ENCODE assay signal across 30 cellular contexts in the genomic region with DNA sequence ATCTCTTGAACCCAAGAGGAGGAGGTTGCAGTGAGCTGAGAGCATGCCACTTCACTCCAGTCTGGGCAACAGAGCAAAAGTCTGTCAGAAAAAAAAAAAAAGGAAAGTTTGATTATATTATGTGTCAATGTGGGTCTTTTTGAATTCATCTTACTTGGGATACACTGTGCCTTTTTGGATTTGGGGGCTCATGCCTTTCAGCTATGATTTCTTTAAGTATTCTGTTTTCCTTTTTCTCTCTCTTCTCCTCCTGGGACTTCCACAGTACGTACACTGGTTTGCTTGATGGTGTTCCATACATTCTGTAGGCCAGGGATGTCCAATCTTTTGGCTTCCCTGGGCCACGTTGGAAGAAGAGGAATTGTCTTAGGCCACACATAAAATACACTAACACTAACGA.
"Had no signal": no experiment of that assay in that cellular context is flagged by ENCODE, and none has a peak within 500 bp of the region (broad histone marks: within the 10 kb centered on the region; RNA-seq: fewer than 3 reads in every experiment).

No MANE protein-coding gene starts in this region.

- H3K27me3 Mint-ChIP-seq: progenitor cell of endocrine pancreas; stimulated activated memory B cell treated with anti-CD40 and anti-IgM and Interleukin-4, amounts not matched to agents 10 μg/mL and 1 μg/mL and 100 μg/mL, for 72 hours; stimulated activated naive CD8-positive, alpha-beta T cell treated with anti-CD3 and anti-CD28 coated beads, Interleukin-15, amount 100 ng/mL, for 72 hours had no signal

- H3K9ac ChIP-seq: neural progenitor cell, parathyroid adenoma had no signal

- H3K4me1 Mint-ChIP-seq: natural killer cell; nephron; stimulated activated memory B cell treated with anti-CD40 and anti-IgM and Interleukin-4, amounts not matched to agents 10 μg/mL and 1 μg/mL and 100 μg/mL, for 72 hours; stimulated activated naive CD8-positive, alpha-beta T cell treated with anti-CD3 and anti-CD28 coated beads, Interleukin-15, amount 100 ng/mL, for 72 hours had no signal

- H3K36me3 ChIP-seq: ovary, spleen, suprapubic skin, tibial artery, transverse colon, upper lobe of right lung, uterus had no signal

- H3K79me2 ChIP-seq: parathyroid adenoma had no signal

- H3K36me3 Mint-ChIP-seq: natural killer cell; stimulated activated memory B cell treated with anti-CD40 and anti-IgM and Interleukin-4, amounts not matched to agents 10 μg/mL and 1 μg/mL and 100 μg/mL, for 72 hours; type B pancreatic cell had no signal

- H3K27ac ChIP-seq: neural progenitor cell, ovary, parathyroid adenoma, psoas muscle, skin epidermis, spleen, suprapubic skin, testis, tibial artery, transverse colon, upper lobe of right lung, uterus had no signal

- H3K27me3 ChIP-seq: neural progenitor cell, ovary, spleen, suprapubic skin, testis, tibial artery, transverse colon, upper lobe of right lung, uterus had no signal

- ATAC-seq: natural killer cell; psoas muscle; right cardiac atrium; sciatic nerve; stimulated activated memory B cell treated with anti-CD40 and anti-IgM and Interleukin-4, amounts not matched to agents 10 μg/mL and 1 μg/mL and 100 μg/mL, for 72 hours; stimulated activated naive CD8-positive, alpha-beta T cell treated with anti-CD3 and anti-CD28 coated beads, Interleukin-15, amount 100 ng/mL, for 72 hours; stimulated activated naive CD8-positive, alpha-beta T cell treated with anti-CD3 and anti-CD28 coated beads, Interleukin-15, Interleukin-2, amounts not matched to agents 100 U/mL and 50 U/mL, for 24 hours; upper lobe of right lung had no signal

- H3K9me3 ChIP-seq: ovary, psoas muscle, suprapubic skin, testis, tibial artery, transverse colon, upper lobe of right lung, uterus had no signal

- H3K27ac Mint-ChIP-seq: natural killer cell; nephron; neural progenitor cell; progenitor cell of endocrine pancreas; stimulated activated memory B cell treated with anti-CD40 and anti-IgM and Interleukin-4, amounts not matched to agents 10 μg/mL and 1 μg/mL and 100 μg/mL, for 72 hours; stimulated activated naive CD8-positive, alpha-beta T cell treated with anti-CD3 and anti-CD28 coated beads, Interleukin-15, amount 100 ng/mL, for 72 hours; type B pancreatic cell had no signal

- H3K4me1 ChIP-seq: psoas muscle, spleen, suprapubic skin, testis, tibial artery, transverse colon, upper lobe of right lung, uterus had no signal

- H3K4me2 ChIP-seq: neural progenitor cell had no signal

- H3K4me3 Mint-ChIP-seq: natural killer cell; nephron; neural progenitor cell; stimulated activated memory B cell treated with anti-CD40 and anti-IgM and Interleukin-4, amounts not matched to agents 10 μg/mL and 1 μg/mL and 100 μg/mL, for 72 hours; stimulated activated naive CD8-positive, alpha-beta T cell treated with anti-CD3 and anti-CD28 coated beads, Interleukin-15, amount 100 ng/mL, for 72 hours; type B pancreatic cell had no signal

- H3K4me3 ChIP-seq: neural progenitor cell, ovary, psoas muscle, skin epidermis, spleen, suprapubic skin, testis, tibial artery, transverse colon, upper lobe of right lung, uterus had no signal

- H3K9me3 Mint-ChIP-seq: type B pancreatic cell had no signal

- H2AFZ ChIP-seq: neural progenitor cell, parathyroid adenoma had no signal

- DNase-seq: natural killer cell; occipital lobe; ovary; posterior cingulate gyrus; psoas muscle; right cardiac atrium; spleen; stimulated activated CD4-positive, alpha-beta T cell treated with anti-CD3 and anti-CD28 coated beads, Interleukin-12 subunit alpha, Interleukin-12 subunit beta, amount 100 ng/mL, for 4 hours; stimulated activated CD4-positive, alpha-beta T cell treated with anti-CD3 and anti-CD28 coated beads, Interleukin-1b, Interleukin-23, amount 100 ng/mL, for 48 hours; stimulated activated CD4-positive, alpha-beta T cell treated with anti-CD3 and anti-CD28 coated beads, Interleukin-4, amount 100 ng/mL, for 1 hour; stimulated activated CD4-positive, alpha-beta T cell treated with anti-CD3 and anti-CD28 coated beads, Interleukin-4, amount 100 ng/mL, for 4 hours; stimulated activated CD8-positive, alpha-beta memory T cell treated with anti-CD3 and anti-CD28 coated beads, Interleukin-4, amount 100 ng/mL, for 48 hours; stimulated activated naive CD4-positive, alpha-beta T cell; stimulated activated naive CD8-positive, alpha-beta T cell treated with anti-CD3 and anti-CD28 coated beads, Interleukin-15, amount 100 ng/mL, for 72 hours; stimulated activated naive CD8-positive, alpha-beta T cell treated with anti-CD3 and anti-CD28 coated beads, Interleukin-15, Interleukin-2, amounts not matched to agents 100 U/mL and 50 U/mL, for 24 hours; substantia nigra; testis; tibial artery; transverse colon; upper lobe of right lung; uterus had no signal
